ENCODE assay signal across 8 cellular contexts in genomic region chr6:146357578-146358340, GRCh38.
DNase-seq lines count a peak whose midpoint lies in the region; ATAC-seq and TF ChIP-seq lines count a peak whose summit lies in the region.

No MANE protein-coding gene starts in this region.

- POLR2A ChIA-PET in CD4-positive, alpha-beta memory T cell (lab: Charles Lee; ENCODE audit: partially characterized antibody): no interaction called here

- DNase-seq in stimulated activated CD4-positive, alpha-beta T cell treated with anti-CD3 and anti-CD28 coated beads, Interleukin-1b, Interleukin-23, amount 100 ng/mL, for 48 hours: peak; percentile 4
- DNase-seq in stimulated activated CD4-positive, alpha-beta T cell treated with anti-CD3 and anti-CD28 coated beads, Interleukin-4, amount 100 ng/mL, for 4 hours: no peak
- DNase-seq in T-helper 17 cell (no peak), lung (ENCODE audit: low spot score) (no peak), BE2C (no peak)
- no peak for DNase-seq in effector memory CD4-positive, alpha-beta T cell
- no peak for DNase-seq in CD4-positive, alpha-beta memory T cell

- H3K4me1 ChIP-seq in lung (ENCODE audit: control insufficient read depth in 2 of 2, insufficient read depth in 2 of 2, low read length in 2 of 2) (no peaks in the 10 kb centered on the region), BE2C (no peaks in the 10 kb centered on the region)
- no peaks in the 10 kb centered on the region for H3K4me1 ChIP-seq in effector memory CD4-positive, alpha-beta T cell (ENCODE audit: control insufficient read depth, insufficient read depth, low read length, poor library complexity, severe bottlenecking)
- no peaks in the 10 kb centered on the region for H3K4me1 ChIP-seq in CD4-positive, alpha-beta memory T cell (ENCODE audit: insufficient read depth, low read length)

- H3K4me3 ChIP-seq in lung (no peak overlapping the region), BE2C (ENCODE audit: low read depth, low read length) (no peak overlapping the region)
- no peak overlapping the region for H3K4me3 ChIP-seq in effector memory CD4-positive, alpha-beta T cell (ENCODE audit: insufficient read depth, low read depth, low read length, poor library complexity, severe bottlenecking)
- H3K4me3 ChIP-seq in CD4-positive, alpha-beta memory T cell (ENCODE audit: low read length in 2 of 2): no peak overlapping the region

- H3K27me3 ChIP-seq in lung (ENCODE audit: control insufficient read depth, insufficient read depth): no peaks in the 10 kb centered on the region
- no peaks in the 10 kb centered on the region for H3K27me3 ChIP-seq in effector memory CD4-positive, alpha-beta T cell (replicated peaks; ENCODE audit: control insufficient read depth, insufficient read depth, low read length, poor library complexity, severe bottlenecking)
- no peaks in the 10 kb centered on the region for H3K27me3 ChIP-seq in CD4-positive, alpha-beta memory T cell (ENCODE audit: insufficient read depth, low read length)
- H3K27me3 ChIP-seq in BE2C: no peaks in the 10 kb centered on the region

- H3K9me3 ChIP-seq in T-helper 17 cell (ENCODE audit: control insufficient read depth, low read length, poor library complexity, severe bottlenecking) (peaks cover 6% of the 10 kb centered on the region), lung (ENCODE audit: control insufficient read depth in 2 of 2, insufficient read depth in 1 of 2, low read length in 1 of 2) (no peaks in the 10 kb centered on the region), BE2C (no peaks in the 10 kb centered on the region)
- no peaks in the 10 kb centered on the region for H3K9me3 ChIP-seq in effector memory CD4-positive, alpha-beta T cell (ENCODE audit: control insufficient read depth, low read length)
- H3K9me3 ChIP-seq in CD4-positive, alpha-beta memory T cell (ENCODE audit: control insufficient read depth in 1 of 2, low read length in 2 of 2): no peaks in the 10 kb centered on the region

- intact Hi-C loops in CD4-positive, alpha-beta memory T cell (cut with micrococcal nuclease): no loop called here

- TF ChIP-seq CTCF in lung (IDR thresholded peaks at IDR 0.05; ENCODE audit: control extremely low read depth, extremely low read depth) (no peak), BE2C (IDR thresholded peaks at IDR 0.05; ENCODE audit: low read depth, low read length) (no peak)

- no peak overlapping the region for H3K27ac Mint-ChIP-seq in T-helper 17 cell
- H3K27ac Mint-ChIP-seq in CD4-positive, alpha-beta memory T cell: no peak overlapping the region

- no peaks in the 10 kb centered on the region for H3K36me3 ChIP-seq in lung (ENCODE audit: control insufficient read depth in 2 of 2, insufficient read depth in 2 of 2, low read length in 2 of 2)
- no peaks in the 10 kb centered on the region for H3K36me3 ChIP-seq in effector memory CD4-positive, alpha-beta T cell (ENCODE audit: control insufficient read depth, insufficient read depth, low read length)
- H3K36me3 ChIP-seq in CD4-positive, alpha-beta memory T cell (ENCODE audit: insufficient read depth, low read length): no peaks in the 10 kb centered on the region
- no peaks in the 10 kb centered on the region for H3K36me3 ChIP-seq in BE2C

- CTCF ChIA-PET in CD4-positive, alpha-beta memory T cell (lab: Charles Lee; ENCODE audit: partially characterized antibody): no interaction called here

- ATAC-seq in HG03280 (IDR thresholded peaks at IDR 0.05; ENCODE audit: unreplicated experiment): peak; percentile 61
- peak; percentile 35 for ATAC-seq in T-helper 17 cell
- ATAC-seq in lung (ENCODE audit: insufficient read depth, low FRiP score): peak; percentile 59

- no peak overlapping the region for H3K4me3 Mint-ChIP-seq in T-helper 17 cell
- H3K4me3 Mint-ChIP-seq in CD4-positive, alpha-beta memory T cell: no peak overlapping the region

- H3K36me3 Mint-ChIP-seq in T-helper 17 cell (ENCODE audit: low read depth): no peaks in the 10 kb centered on the region
- H3K36me3 Mint-ChIP-seq in CD4-positive, alpha-beta memory T cell: no peaks in the 10 kb centered on the region

- H3K27ac ChIP-seq in lung (ENCODE audit: low read depth in 1 of 2, low read length in 1 of 2): no peak overlapping the region
- no peak overlapping the region for H3K27ac ChIP-seq in effector memory CD4-positive, alpha-beta T cell (ENCODE audit: insufficient read depth, low read length, poor library complexity, severe bottlenecking)
- H3K27ac ChIP-seq in CD4-positive, alpha-beta memory T cell (ENCODE audit: low read depth, low read length): no peak overlapping the region

- H3K27me3 Mint-ChIP-seq in T-helper 17 cell: no peaks in the 10 kb centered on the region
- no peaks in the 10 kb centered on the region for H3K27me3 Mint-ChIP-seq in CD4-positive, alpha-beta memory T cell

- WGBS in lung, 2 donors: 36 to 43% methylated on average over 7 of the region's 7 CpGs

- peaks cover 0 to 3% (median 0%) of the 10 kb centered on the region in 8 donors for H3K9me3 Mint-ChIP-seq in CD4-positive, alpha-beta memory T cell

- H3K4me1 Mint-ChIP-seq in T-helper 17 cell: no peaks in the 10 kb centered on the region
- no peaks in the 10 kb centered on the region for H3K4me1 Mint-ChIP-seq in CD4-positive, alpha-beta memory T cell
